14 cellular contexts compared by ENCODE assay signal in genomic region chr7:129782257-129783096, GRCh38.
DNase-seq lines count a peak whose midpoint lies in the region; ATAC-seq and TF ChIP-seq lines count a peak whose summit lies in the region.
"Had no signal": no experiment of that assay in that cellular context is flagged by ENCODE, and none has a peak within 500 bp of the region (broad histone marks: within the 10 kb centered on the region; RNA-seq: fewer than 3 reads in every experiment).

No MANE protein-coding gene starts in this region.

- peak overlapping the region in 4 of 5 donors; percentile 22 to 28 (median 26) for H3K4me3 ChIP-seq in subcutaneous abdominal adipose tissue (ENCODE audit: low read depth in 1 of 5, low read length in 5 of 5)
- H3K4me3 ChIP-seq in mucosa of descending colon = no peak overlapping the region

- no peak overlapping the region for H3K27ac Mint-ChIP-seq in activated naive CD4-positive, alpha-beta T cell treated with anti-CD3 and anti-CD28 coated beads, Interleukin-2, amount 50 U/mL, for 24 hours
- no peak overlapping the region for H3K27ac Mint-ChIP-seq in activated naive CD4-positive, alpha-beta T cell treated with anti-CD3 and anti-CD28 coated beads, Interleukin-2, amount 50 U/mL, for 72 hours
- peak overlapping the region; percentile 54 for H3K27ac Mint-ChIP-seq in activated naive CD8-positive, alpha-beta T cell treated with anti-CD3 and anti-CD28 coated beads, Interleukin-2, amount 10 ng/mL, durations not matched to agents 7 days and 5 days
- peak overlapping the region; percentile 17 for H3K27ac Mint-ChIP-seq in memory B cell

- H3K9me3 Mint-ChIP-seq in activated naive CD4-positive, alpha-beta T cell treated with anti-CD3 and anti-CD28 coated beads, Interleukin-2, amount 50 U/mL, for 24 hours = no peaks in the 10 kb centered on the region
- H3K9me3 Mint-ChIP-seq in activated naive CD4-positive, alpha-beta T cell treated with anti-CD3 and anti-CD28 coated beads, Interleukin-2, amount 50 U/mL, for 72 hours = no peaks in the 10 kb centered on the region
- H3K9me3 Mint-ChIP-seq in activated naive CD8-positive, alpha-beta T cell treated with anti-CD3 and anti-CD28 coated beads, Interleukin-2, amount 10 ng/mL, durations not matched to agents 7 days and 5 days = no peaks in the 10 kb centered on the region
- no peaks in the 10 kb centered on the region for H3K9me3 Mint-ChIP-seq in memory B cell

- no peak for TF ChIP-seq CTCF in mucosa of descending colon (IDR thresholded peaks at IDR 0.05)

- intact Hi-C loops in mucosa of descending colon (cut with DNase I, micrococcal nuclease) = no loop called here

- no peak overlapping the region for H3K9ac ChIP-seq in subcutaneous abdominal adipose tissue (ENCODE audit: low read length in 5 of 5)

- H3K4me3 Mint-ChIP-seq in activated naive CD4-positive, alpha-beta T cell treated with anti-CD3 and anti-CD28 coated beads, Interleukin-2, amount 50 U/mL, for 24 hours = peak overlapping the region; percentile 84
- H3K4me3 Mint-ChIP-seq in activated naive CD8-positive, alpha-beta T cell treated with anti-CD3 and anti-CD28 coated beads, Interleukin-2, amount 10 ng/mL, durations not matched to agents 7 days and 5 days = peak overlapping the region; percentile 50
- H3K4me3 Mint-ChIP-seq in memory B cell = peak overlapping the region; percentile 69

- H3K4me1 ChIP-seq in subcutaneous abdominal adipose tissue (ENCODE audit: control insufficient read depth in 5 of 5, insufficient read depth in 5 of 5, low read length in 5 of 5) (peaks cover 2 to 73% (median 64%) of the 10 kb centered on the region in 5 donors), mucosa of descending colon (ENCODE audit: low read depth) (peaks cover 70% of the 10 kb centered on the region)
- H3K4me1 ChIP-seq: BE2C had no signal

- POLR2A ChIA-PET in activated naive CD8-positive, alpha-beta T cell treated with anti-CD3 and anti-CD28 coated beads, Interleukin-2, amount 10 ng/mL, durations not matched to agents 7 days and 5 days (lab: Charles Lee) = no interaction called here

- H3K27me3 Mint-ChIP-seq in activated naive CD4-positive, alpha-beta T cell treated with anti-CD3 and anti-CD28 coated beads, Interleukin-2, amount 50 U/mL, for 24 hours = peaks cover 49% of the 10 kb centered on the region
- H3K27me3 Mint-ChIP-seq in activated naive CD8-positive, alpha-beta T cell treated with anti-CD3 and anti-CD28 coated beads, Interleukin-2, amount 10 ng/mL, durations not matched to agents 7 days and 5 days = peaks cover 79% of the 10 kb centered on the region
- H3K27me3 Mint-ChIP-seq in memory B cell = peaks cover 25% of the 10 kb centered on the region

- H3K9me3 ChIP-seq in subcutaneous abdominal adipose tissue (ENCODE audit: control insufficient read depth in 5 of 5, low read length in 5 of 5) = peaks cover 0 to 2% (median 0%) of the 10 kb centered on the region in 5 donors
- H3K9me3 ChIP-seq in mucosa of descending colon = no peaks in the 10 kb centered on the region
- H3K9me3 ChIP-seq: adrenal gland, BE2C had no signal

- H3K36me3 ChIP-seq in subcutaneous abdominal adipose tissue (ENCODE audit: control insufficient read depth in 5 of 5, insufficient read depth in 5 of 5, low read length in 5 of 5) = no peaks in the 10 kb centered on the region
- no peaks in the 10 kb centered on the region for H3K36me3 ChIP-seq in mucosa of descending colon (ENCODE audit: low read depth)
- H3K36me3 ChIP-seq: adrenal gland, BE2C had no signal

- H3K27me3 ChIP-seq in subcutaneous abdominal adipose tissue (ENCODE audit: control insufficient read depth in 5 of 5, insufficient read depth in 4 of 5, low read length in 5 of 5) = peaks cover 65 to 83% (median 81%) of the 10 kb centered on the region in 5 donors

- DNase-seq in activated naive CD4-positive, alpha-beta T cell treated with anti-CD3 and anti-CD28 coated beads, Interleukin-2, amount 50 U/mL, for 72 hours (ENCODE audit: low spot score in 2 of 2) = no peak
- no peak for DNase-seq in activated naive CD8-positive, alpha-beta T cell treated with anti-CD3 and anti-CD28 coated beads, Interleukin-2, amount 10 ng/mL, durations not matched to agents 7 days and 5 days
- DNase-seq in memory B cell (ENCODE audit: low spot score in 2 of 2) (no peak), mucosa of descending colon (no peak), HuH-7.5 (ENCODE audit: low spot score) (no peak)
- DNase-seq: adrenal gland, BE2C, MV-4-11, substantia nigra, T-helper 9 cell had no signal

- no peaks in the 10 kb centered on the region for H3K36me3 Mint-ChIP-seq in activated naive CD4-positive, alpha-beta T cell treated with anti-CD3 and anti-CD28 coated beads, Interleukin-2, amount 50 U/mL, for 24 hours
- H3K36me3 Mint-ChIP-seq in activated naive CD4-positive, alpha-beta T cell treated with anti-CD3 and anti-CD28 coated beads, Interleukin-2, amount 50 U/mL, for 72 hours = peaks cover 0 to 7% of the 10 kb centered on the region in 2 donors
- no peaks in the 10 kb centered on the region for H3K36me3 Mint-ChIP-seq in activated naive CD8-positive, alpha-beta T cell treated with anti-CD3 and anti-CD28 coated beads, Interleukin-2, amount 10 ng/mL, durations not matched to agents 7 days and 5 days
- H3K36me3 Mint-ChIP-seq in memory B cell = no peaks in the 10 kb centered on the region

- H3K27ac ChIP-seq in subcutaneous abdominal adipose tissue (ENCODE audit: low read depth, low read length) = no peak overlapping the region
- H3K27ac ChIP-seq: adrenal gland had no signal

- ATAC-seq in activated naive CD4-positive, alpha-beta T cell treated with anti-CD3 and anti-CD28 coated beads, Interleukin-2, amount 50 U/mL, for 72 hours = no peak
- no peak for ATAC-seq in activated naive CD8-positive, alpha-beta T cell treated with anti-CD3 and anti-CD28 coated beads, Interleukin-2, amount 10 ng/mL, durations not matched to agents 7 days and 5 days (ENCODE audit: low read depth)
- ATAC-seq in memory B cell (ENCODE audit: low read depth) (no peak), mucosa of descending colon (no peak), HG02938 (IDR thresholded peaks at IDR 0.05; ENCODE audit: unreplicated experiment) (no peak)
- ATAC-seq: esophagus mucosa had no signal

- peaks cover 41% of the 10 kb centered on the region for H3K4me1 Mint-ChIP-seq in activated naive CD4-positive, alpha-beta T cell treated with anti-CD3 and anti-CD28 coated beads, Interleukin-2, amount 50 U/mL, for 24 hours
- peaks cover 35% of the 10 kb centered on the region for H3K4me1 Mint-ChIP-seq in activated naive CD8-positive, alpha-beta T cell treated with anti-CD3 and anti-CD28 coated beads, Interleukin-2, amount 10 ng/mL, durations not matched to agents 7 days and 5 days
- peaks cover 31% of the 10 kb centered on the region for H3K4me1 Mint-ChIP-seq in memory B cell

Comparison
In these comparisons a context has a peak if more than half of its experiments do, and no peak if none do; other contexts are left out.
1. H3K27ac Mint-ChIP-seq: peak in activated naive CD8-positive, alpha-beta T cell treated with anti-CD3 and anti-CD28 coated beads, Interleukin-2, amount 10 ng/mL, durations not matched to agents 7 days and 5 days (single experiment) and memory B cell (single experiment); none in activated naive CD4-positive, alpha-beta T cell treated with anti-CD3 and anti-CD28 coated beads, Interleukin-2, amount 50 U/mL, for 24 hours (single experiment) and activated naive CD4-positive, alpha-beta T cell treated with anti-CD3 and anti-CD28 coated beads, Interleukin-2, amount 50 U/mL, for 72 hours (0 of 2).
2. Peak in every context shown above with its lines, with median percentiles within 50 percentile points of each other: H3K4me3 Mint-ChIP-seq.